Comparison of ENCODE assay signal across 19 cellular contexts in the genomic region with DNA sequence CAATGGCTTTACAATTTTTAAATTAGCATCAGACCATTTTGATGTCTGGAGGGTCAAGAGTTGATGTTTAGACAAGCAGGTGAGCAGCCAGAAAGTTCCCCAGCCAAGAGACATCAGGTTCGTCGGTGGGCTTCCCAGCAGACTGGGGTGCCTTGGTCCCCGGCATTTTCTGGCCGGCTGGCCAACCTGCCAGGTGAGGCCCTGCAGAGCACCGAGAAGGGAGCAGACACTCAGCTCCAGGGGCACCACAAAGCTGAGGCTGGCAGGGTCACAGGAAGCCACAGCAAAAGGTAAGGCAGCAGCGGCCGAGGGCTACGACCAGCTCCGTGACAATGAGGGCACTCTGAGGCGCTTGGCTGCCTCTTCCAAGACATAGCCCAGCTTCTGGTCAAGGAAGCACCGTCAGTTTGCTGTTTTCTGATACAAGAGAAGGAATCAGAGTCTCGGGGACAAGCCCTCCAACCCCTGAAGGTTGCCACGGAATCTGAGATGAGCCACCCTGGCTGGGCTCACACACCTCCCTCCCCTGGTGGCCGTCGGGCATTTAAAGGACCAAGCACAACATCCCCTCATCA.
"Had no signal": no experiment of that assay in that cellular context is flagged by ENCODE, and none has a peak within 500 bp of the region (broad histone marks: within the 10 kb centered on the region; RNA-seq: fewer than 3 reads in every experiment).

No MANE protein-coding gene starts in this region.

- H3K36me3 ChIP-seq: MG63 had no signal

- H3K9me3 ChIP-seq: MG63, SK-N-SH had no signal

- H3K27me3 ChIP-seq: MG63 had no signal

- H3K4me3 ChIP-seq: MG63 had no signal

- DNase-seq: IMR-90, Karpas-422, KG1, MG63, NCI-H1092, NCI-H1105 treated with DMSO at 0.1 percent for 48 hours, NCI-H1417 treated with DMSO at 0.1 percent for 48 hours, NCI-H146, NCI-H1694 treated with DMSO at 0.1 percent for 48 hours, NCI-H1930, NCI-H2081, NCI-H2107, NCI-H2227 treated with DMSO at 0.1 percent for 48 hours, NCI-H524, NCI-H774, RPMI8226, SHP77, SK-N-SH had no signal

- ATAC-seq: HepG2 had no signal
